In the genomic region with DNA sequence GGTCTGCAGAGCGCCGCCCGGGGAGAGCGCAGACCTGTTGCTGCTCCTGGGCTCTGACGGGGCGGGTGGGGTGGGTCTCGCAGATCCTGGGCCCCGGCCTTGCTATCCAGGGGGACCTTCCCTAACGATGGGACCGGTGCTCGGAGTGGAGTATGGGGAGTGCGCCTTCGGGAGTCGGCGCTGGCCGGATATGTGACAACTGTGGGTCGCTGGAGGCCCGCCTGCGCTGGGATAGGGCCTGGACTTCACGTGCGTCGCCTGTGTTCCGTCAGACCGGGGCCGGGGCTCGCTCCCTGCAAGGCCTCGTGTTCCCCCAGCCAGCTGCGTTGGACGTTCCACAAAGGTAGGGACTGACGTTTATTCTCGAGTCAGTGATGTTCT, we compare ENCODE assay signal across 7 cellular contexts. TPM values are rescaled to one million over a fixed set of nuclear protein-coding genes. Genes with fewer than 3 reads are reported as not detected.
DNase-seq lines count a peak whose midpoint lies in the region; ATAC-seq, FAIRE-seq and TF ChIP-seq lines count a peak whose summit lies in the region.

No MANE protein-coding gene starts in this region.

- H3K9me3 ChIP-seq in right cardiac atrium (ENCODE audit: control insufficient read depth, low read length), result no peaks in the 10 kb centered on the region

- no peaks in the 10 kb centered on the region for H3K27me3 Mint-ChIP-seq in activated naive CD4-positive, alpha-beta T cell treated with anti-CD3 and anti-CD28 coated beads, Interleukin-2, amount 50 U/mL, for 24 hours

- WGBS in right cardiac atrium, result under 1% methylated on average over 31 of the region's 31 CpGs

- H3K4me1 ChIP-seq in right cardiac atrium (ENCODE audit: control insufficient read depth, insufficient read depth, low read length), result peaks cover 5% of the 10 kb centered on the region

- peak; percentile 50 to 58 for ATAC-seq in right cardiac atrium
- no peak for ATAC-seq in HG02885 (IDR thresholded peaks at IDR 0.05; ENCODE audit: poor library complexity, unreplicated experiment)
- ATAC-seq in GM19035 (IDR thresholded peaks at IDR 0.05; ENCODE audit: unreplicated experiment), result no peak

- FAIRE-seq in GM12891 (lab: Jason Lieb, UNC), result no peak

- H3K27me3 ChIP-seq in right cardiac atrium (ENCODE audit: control insufficient read depth, insufficient read depth), result no peaks in the 10 kb centered on the region

- peak; percentile 13 for DNase-seq in GM12891 (ENCODE audit: insufficient read length, low spot score)
- DNase-seq in LNCaP clone FGC (ENCODE audit: low read depth), result no peak
- peak; percentile 44 to 78 (median 76) for DNase-seq in right cardiac atrium
- no peak for DNase-seq in retinal pigment epithelial cell (ENCODE audit: low read depth)

- H3K4me1 Mint-ChIP-seq in activated naive CD4-positive, alpha-beta T cell treated with anti-CD3 and anti-CD28 coated beads, Interleukin-2, amount 50 U/mL, for 24 hours, result peaks cover 59% of the 10 kb centered on the region

- H3K4me3 ChIP-seq in LNCaP clone FGC (ENCODE audit: low read depth, low read length) (peak overlapping the region; percentile 62), right cardiac atrium (ENCODE audit: low read length) (peak overlapping the region; percentile 98), retinal pigment epithelial cell (ENCODE audit: low read length) (peak overlapping the region; percentile 59)

- H3K4me3 Mint-ChIP-seq in activated naive CD4-positive, alpha-beta T cell treated with anti-CD3 and anti-CD28 coated beads, Interleukin-2, amount 50 U/mL, for 24 hours, result peak overlapping the region; percentile 89

- TF ChIP-seq CTCF in LNCaP clone FGC (IDR thresholded peaks at IDR 0.05; ENCODE audit: control insufficient read depth, extremely low read depth, insufficient read depth), result no peak
- TF ChIP-seq CTCF in retinal pigment epithelial cell (conservative IDR thresholded peaks at IDR 0.05; ENCODE audit: low read depth, low read length), result no peak

- peak overlapping the region; percentile 81 for H3K27ac Mint-ChIP-seq in activated naive CD4-positive, alpha-beta T cell treated with anti-CD3 and anti-CD28 coated beads, Interleukin-2, amount 50 U/mL, for 24 hours

- H3K9me3 Mint-ChIP-seq in activated naive CD4-positive, alpha-beta T cell treated with anti-CD3 and anti-CD28 coated beads, Interleukin-2, amount 50 U/mL, for 24 hours, result no peaks in the 10 kb centered on the region

- peaks cover 4% of the 10 kb centered on the region for H3K36me3 Mint-ChIP-seq in activated naive CD4-positive, alpha-beta T cell treated with anti-CD3 and anti-CD28 coated beads, Interleukin-2, amount 50 U/mL, for 24 hours

- TF ChIP-seq POLR2A in GM12891 (IDR thresholded peaks at IDR 0.05; ENCODE audit: low read depth, low read length), result no peak

- intact Hi-C loops in right cardiac atrium (cut with DNase I), result loop anchor here in 3 of 4 donors (10.0 kb wide), 2 partner anchors 121 to 229 kb away; no protein-coding TSS in a partner anchor

- no peak overlapping the region for H3K27ac ChIP-seq in right cardiac atrium (ENCODE audit: low read length)

TF ChIP-seq in GM12891, 5 proteins besides CTCF, POLR2A, EP300 and RAD21:
- no peak for TF ChIP-seq TAF1 (IDR thresholded peaks at IDR 0.05; ENCODE audit: low read depth, low read length)
- no peak for TF ChIP-seq SPI1 (IDR thresholded peaks at IDR 0.05; ENCODE audit: low read depth, low read length)
- TF ChIP-seq POLR2AphosphoS5 (IDR thresholded peaks at IDR 0.05; ENCODE audit: low read depth, low read length), result no peak
- TF ChIP-seq POU2F2 (IDR thresholded peaks at IDR 0.05; ENCODE audit: low read depth, low read length), result no peak
- TF ChIP-seq PAX5 (IDR thresholded peaks at IDR 0.05; ENCODE audit: insufficient read depth, low read length, severe bottlenecking), result no peak

RNA-seq across cellular contexts. Expression of a gene that starts 1.2 kb away (rescaled TPM):
- polyA plus RNA-seq in GM12891 (2012; ENCODE audit: low read depth, missing spikeins), result 3.3 TPM
- total RNA-seq in right cardiac atrium, result 10 to 100 TPM; 13.4 to 16.3 (median 14.4) TPM
- 5.1 TPM for polyA plus RNA-seq in right cardiac atrium

Comparison
In these comparisons a context has a peak if more than half of its experiments do, and no peak if none do; other contexts are left out.
1. DNase-seq: peak in GM12891 (single experiment) and right cardiac atrium (3 of 3); none in LNCaP clone FGC (single experiment) and retinal pigment epithelial cell (single experiment).
2. ATAC-seq: peak in right cardiac atrium (2 of 2); none in HG02885 (single experiment) and GM19035 (single experiment).
3. Peak in every context shown above with its lines, with median percentiles within 50 percentile points of each other: H3K4me3 ChIP-seq.